25 cellular contexts compared by ENCODE assay signal in genomic region chr1:166950156-166950555, GRCh38. TPM values are rescaled to one million over a fixed set of nuclear protein-coding genes. Genes with fewer than 3 reads are reported as not detected.
DNase-seq lines count a peak whose midpoint lies in the region; TF ChIP-seq lines count a peak whose summit lies in the region.
"Had no signal": no experiment of that assay in that cellular context is flagged by ENCODE, and none has a peak within 500 bp of the region (broad histone marks: within the 10 kb centered on the region; RNA-seq: fewer than 3 reads in every experiment).

No MANE protein-coding gene starts in this region.

- H3K9me3 ChIP-seq in BLaER1 (no peaks in the 10 kb centered on the region), mammary epithelial cell (replicated peaks; ENCODE audit: insufficient read depth, low read length) (no peaks in the 10 kb centered on the region)
- H3K9me3 ChIP-seq: A549, BE2C, Caco-2, MG63, SJSA1 had no signal

- H3K9ac ChIP-seq in BLaER1 (no peak overlapping the region), mammary epithelial cell (ENCODE audit: insufficient read depth, low read length) (no peak overlapping the region)

- H3K4me2 ChIP-seq in BLaER1 (0 out of 2 replicates have a peak overlapping the region, but pooled peaks have one; percentile 0), mammary epithelial cell (ENCODE audit: insufficient read depth, low read depth, low read length) (no peak overlapping the region)
- H3K4me2 ChIP-seq: A549 had no signal

- H3K27me3 Mint-ChIP-seq in nephron progenitor cell (ENCODE audit: low read depth, poor library complexity) (peaks cover 4% of the 10 kb centered on the region), MCF 10A (ENCODE audit: insufficient read depth, unreplicated experiment) (peaks cover 36% of the 10 kb centered on the region), CD14-positive monocyte (ENCODE audit: low read depth in 3 of 3) (peaks cover 17 to 32% (median 25%) of the 10 kb centered on the region in 3 donors)

- H3K36me3 Mint-ChIP-seq in nephron progenitor cell (ENCODE audit: low read depth) = no peaks in the 10 kb centered on the region
- no peaks in the 10 kb centered on the region for H3K36me3 Mint-ChIP-seq in MCF 10A (ENCODE audit: insufficient read depth, unreplicated experiment)
- H3K36me3 Mint-ChIP-seq in CD14-positive monocyte = no peaks in the 10 kb centered on the region
- H3K36me3 Mint-ChIP-seq: activated naive CD8-positive, alpha-beta T cell had no signal

- no peaks in the 10 kb centered on the region for H3K27me3 ChIP-seq in BLaER1
- peaks cover 4% of the 10 kb centered on the region for H3K27me3 ChIP-seq in mammary epithelial cell (ENCODE audit: insufficient read depth, low read length)
- H3K27me3 ChIP-seq: dorsolateral prefrontal cortex, SJSA1 had no signal

- POLR2A ChIA-PET in MCF 10A (lab: Yijun Ruan, JAX) = no interaction called here

- dilution Hi-C loops in mammary epithelial cell (cut with HindIII; ENCODE audit: low sequenced_read_pairs) = no loop called here

- peaks cover 69% of the 10 kb centered on the region for H3K4me1 Mint-ChIP-seq in nephron progenitor cell
- peaks cover 10% of the 10 kb centered on the region for H3K4me1 Mint-ChIP-seq in MCF 10A (ENCODE audit: insufficient read depth, unreplicated experiment)
- H3K4me1 Mint-ChIP-seq in CD14-positive monocyte = peaks cover 9% of the 10 kb centered on the region

- H3K27ac Mint-ChIP-seq in nephron progenitor cell (peak overlapping the region; percentile 26), MCF 10A (ENCODE audit: low read depth, unreplicated experiment) (no peak overlapping the region), CD14-positive monocyte (no peak overlapping the region)
- H3K27ac Mint-ChIP-seq: activated CD4-positive, alpha-beta memory T cell treated with anti-CD3 and anti-CD28 coated beads for 36 hours; activated naive CD8-positive, alpha-beta T cell; activated T-helper 2 cell treated with anti-CD3 and anti-CD28 coated beads, Interferon-gamma antibody, Interleukin-2, Interleukin-4, amounts not matched to agents 10 μg/mL and 5 μg/mL and 100 μg/mL, durations not matched to agents 14 hours and 24 hours and 36 hours had no signal

- H4K20me1 ChIP-seq in BLaER1 (no peaks in the 10 kb centered on the region), mammary epithelial cell (ENCODE audit: insufficient read depth, low read length) (no peaks in the 10 kb centered on the region)

- 100% methylated on average over 2 of the region's 2 CpGs for WGBS in mammary epithelial cell (ENCODE audit: low coverage, missing lambda C conversion rate)
- WGBS in lower leg skin, 2 donors = 60 to 79% methylated on average over 2 of the region's 2 CpGs

- no peak overlapping the region for H3K4me3 ChIP-seq in BLaER1
- no peak overlapping the region for H3K4me3 ChIP-seq in mammary epithelial cell (replicated peaks in 1 of 3; ENCODE audit: insufficient read depth in 1 of 3, low read depth in 2 of 3, low read length in 3 of 3)
- no peak overlapping the region for H3K4me3 ChIP-seq in lower leg skin (ENCODE audit: low read depth, poor library complexity, severe bottlenecking)
- H3K4me3 ChIP-seq: A549, dorsolateral prefrontal cortex, MG63, SJSA1 had no signal

- CTCF ChIA-PET in MCF 10A (lab: Yijun Ruan, JAX) = interaction anchor here (2.1 kb wide), 1 partner anchor 108 kb away, joined by 26 read pairs; no protein-coding TSS in a partner anchor
- CTCF ChIA-PET in mammary epithelial cell (lab: Charles Lee; ENCODE audit: low non-redundant PET) = no interaction called here

- BruUV-seq in MCF 10A (replicated peaks; lab: Mats Ljungman, UMichigan) (no TSS peak), mammary epithelial cell (replicated peaks; lab: Mats Ljungman, UMichigan) (no TSS peak)

- in situ Hi-C loops in mammary epithelial cell (cut with MboI; ENCODE audit: low sequenced_read_pairs in 2 of 2) = no loop called here

- H3K4me1 ChIP-seq in BLaER1 (peaks cover 41% of the 10 kb centered on the region), mammary epithelial cell (ENCODE audit: insufficient read depth, low read length) (peaks cover 18% of the 10 kb centered on the region)
- H3K4me1 ChIP-seq: A549, BE2C had no signal

- H3K4me3 Mint-ChIP-seq in nephron progenitor cell = peak overlapping the region; percentile 11
- H3K4me3 Mint-ChIP-seq in MCF 10A (ENCODE audit: unreplicated experiment) = no peak overlapping the region
- no peak overlapping the region for H3K4me3 Mint-ChIP-seq in CD14-positive monocyte
- H3K4me3 Mint-ChIP-seq: activated CD4-positive, alpha-beta memory T cell treated with anti-CD3 and anti-CD28 coated beads for 36 hours; activated naive CD8-positive, alpha-beta T cell had no signal

- TF ChIP-seq CTCF in nephron progenitor cell (IDR thresholded peaks at IDR 0.05) (no peak), MCF 10A (IDR thresholded peaks at IDR 0.05; ENCODE audit: unreplicated experiment) (no peak), CD14-positive monocyte (IDR thresholded peaks at IDR 0.05) (no peak), mammary epithelial cell (conservative IDR thresholded peaks at IDR 0.05 in 1 of 2, IDR thresholded peaks at IDR 0.05 in 1 of 2; ENCODE audit: extremely low read depth in 1 of 2, insufficient read depth in 1 of 2, low read depth in 1 of 2, low read length in 2 of 2) (no peak), lower leg skin (IDR thresholded peaks at IDR 0.05) (no peak)

- H2AFZ ChIP-seq in mammary epithelial cell (ENCODE audit: low read depth, low read length) = no peak overlapping the region

- DNase-seq in NCI-H2227 treated with DMSO at 0.1 percent for 48 hours (lab: John Stamatoyannopoulos, UW) (peak; percentile 5), hippocampal formation (lab: John Stamatoyannopoulos, UW) (peak; percentile 24 to 33), nephron progenitor cell (peak; percentile 25), MCF 10A (ENCODE audit: unreplicated experiment) (no peak), CD14-positive monocyte (ENCODE audit: low spot score) (no peak), mammary epithelial cell (no peak), lower leg skin (ENCODE audit: low spot score in 2 of 2) (no peak)
- DNase-seq: activated CD4-positive, alpha-beta memory T cell treated with anti-CD3 and anti-CD28 coated beads for 36 hours; activated CD8-positive, alpha-beta memory T cell treated with anti-CD3 and anti-CD28 coated beads, Interleukin-2, amount 50 U/mL, for 48 hours; BE2C; Caco-2; left colon; MG63; NCI-H1417 treated with DMSO at 0.1 percent for 48 hours; NCI-H2171 treated with DMSO at 0.1 percent for 48 hours; NCI-H526 treated with DMSO at 0.1 percent for 48 hours; T-helper 1 cell; trophoblast cell had no signal

- H3K36me3 ChIP-seq in BLaER1 = no peaks in the 10 kb centered on the region
- H3K36me3 ChIP-seq in mammary epithelial cell (ENCODE audit: insufficient read depth, low read length) = no peaks in the 10 kb centered on the region
- H3K36me3 ChIP-seq: BE2C, MG63 had no signal

- no peaks in the 10 kb centered on the region for H3K79me2 ChIP-seq in mammary epithelial cell (ENCODE audit: insufficient read depth, low read length)

- intact Hi-C loops in MCF 10A (cut with micrococcal nuclease) (no loop called here), CD14-positive monocyte (cut with micrococcal nuclease) (no loop called here), mammary epithelial cell (cut with micrococcal nuclease) (no loop called here), lower leg skin (cut with DNase I; ENCODE audit: low total_unique reads) (no loop called here)

- no peak overlapping the region for H3K27ac ChIP-seq in BLaER1
- H3K27ac ChIP-seq in mammary epithelial cell (ENCODE audit: insufficient read depth, low read depth, low read length) = no peak overlapping the region
- H3K27ac ChIP-seq: A549, SJSA1 had no signal

- H3K9me3 Mint-ChIP-seq in nephron progenitor cell = no peaks in the 10 kb centered on the region
- no peaks in the 10 kb centered on the region for H3K9me3 Mint-ChIP-seq in MCF 10A (ENCODE audit: unreplicated experiment)
- H3K9me3 Mint-ChIP-seq in CD14-positive monocyte = peaks cover 0 to 3% (median 0%) of the 10 kb centered on the region in 7 donors
- H3K9me3 Mint-ChIP-seq: activated CD4-positive, alpha-beta memory T cell treated with anti-CD3 and anti-CD28 coated beads for 36 hours; activated T-helper 2 cell treated with anti-CD3 and anti-CD28 coated beads, Interferon-gamma antibody, Interleukin-2, Interleukin-4, amounts not matched to agents 10 μg/mL and 5 μg/mL and 100 μg/mL, durations not matched to agents 14 hours and 24 hours and 36 hours had no signal

- no peak for TF ChIP-seq POLR2A in lower leg skin (IDR thresholded peaks at IDR 0.05)

RNA-seq across cellular contexts. Expression of gene ILDR2, which starts 25.2 kb away (rescaled TPM):
- total RNA-seq in MCF 10A (2022) (0.42 TPM in 2 replicates), mammary epithelial cell (not detected), lower leg skin (under 1 TPM in 3 of 4 donors, not detected in 1; 0.29 to 0.46 (median 0.42) TPM)
- polyA plus RNA-seq in CD14-positive monocyte (not detected), mammary epithelial cell (0.02 TPM)
- not detected for polyA minus RNA-seq in mammary epithelial cell
- total RNA-seq: pulmonary artery endothelial cell had no signal

RNA-seq across cellular contexts. Expression of gene MAEL, which starts 38.9 kb away (rescaled TPM):
- total RNA-seq in MCF 10A (2022) = not detected in 2 replicates
- not detected for polyA plus RNA-seq in CD14-positive monocyte
- not detected for total RNA-seq in mammary epithelial cell
- not detected for polyA plus RNA-seq in mammary epithelial cell
- polyA minus RNA-seq in mammary epithelial cell = not detected
- 1 to 10 TPM in 1 of 4 donors, under 1 TPM in 2, not detected in 1; 0.10 to 3.6 (median 0.25) TPM for total RNA-seq in lower leg skin
- total RNA-seq: activated T-helper 2 cell treated with anti-CD3 and anti-CD28 coated beads, Interferon-gamma antibody, Interleukin-2, Interleukin-4, amounts not matched to agents 10 μg/mL and 5 μg/mL and 100 μg/mL, durations not matched to agents 14 hours and 24 hours and 36 hours; Caco-2; left colon; pulmonary artery endothelial cell had no signal
- polyA plus RNA-seq: A549 had no signal

Comparison
In these comparisons a context has a peak if more than half of its experiments do, and no peak if none do; other contexts are left out.
1. DNase-seq: peak in NCI-H2227 treated with DMSO at 0.1 percent for 48 hours (single experiment), hippocampal formation (2 of 2) and nephron progenitor cell (single experiment); none in MCF 10A (single experiment), CD14-positive monocyte (single experiment), mammary epithelial cell (single experiment) and lower leg skin (0 of 2).